In genomic region chr13:31909889-31910551, GRCh38 we compare ENCODE assay signal across 7 cellular contexts.
DNase-seq lines count a peak whose midpoint lies in the region; ATAC-seq, FAIRE-seq and TF ChIP-seq lines count a peak whose summit lies in the region.

No MANE protein-coding gene starts in this region.

- peak; percentile 5 for TF ChIP-seq CTCF in GM12801 (IDR thresholded peaks at IDR 0.05; ENCODE audit: extremely low read depth, insufficient read length)
- peak; percentile 71 to 93 (median 80) for TF ChIP-seq CTCF in adrenal gland (IDR thresholded peaks at IDR 0.05)

- H3K4me3 ChIP-seq in Karpas-422 (ENCODE audit: low read length) (no peak overlapping the region), adrenal gland (no peak overlapping the region), small intestine (ENCODE audit: low read depth in 1 of 2, low read length in 2 of 2) (no peak overlapping the region)

- TF ChIP-seq POLR2A in adrenal gland (IDR thresholded peaks at IDR 0.05) = no peak

- no peak overlapping the region for H2AFZ ChIP-seq in Karpas-422 (ENCODE audit: low read length)

- FAIRE-seq in small intestine (lab: Jason Lieb, UNC) = peak; percentile 93

- ATAC-seq in left ventricle myocardium superior (peak; percentile 51), HG02970 (IDR thresholded peaks at IDR 0.05; ENCODE audit: low FRiP score, unreplicated experiment) (no peak)

- no peaks in the 10 kb centered on the region for H3K9me2 ChIP-seq in Karpas-422 (replicated peaks; ENCODE audit: insufficient read depth, low read length)

- H3K9me3 ChIP-seq in Karpas-422 (ENCODE audit: low read length) (no peaks in the 10 kb centered on the region), adrenal gland (replicated peaks in 1 of 3) (no peaks in the 10 kb centered on the region), small intestine (ENCODE audit: control insufficient read depth, low read depth) (no peaks in the 10 kb centered on the region)

- 0 to 1% (median 1%) methylated on average over 5 of the region's 5 CpGs for WGBS in adrenal gland, 4 donors
- 0 to 1% (median 1%) methylated on average over 5 of the region's 5 CpGs for WGBS in small intestine, 3 donors

- H3K9ac ChIP-seq in Karpas-422 (ENCODE audit: low read length) = no peak overlapping the region

- no peaks in the 10 kb centered on the region for H3K27me3 ChIP-seq in Karpas-422 (ENCODE audit: low read length)
- H3K27me3 ChIP-seq in adrenal gland = no peaks in the 10 kb centered on the region
- H3K27me3 ChIP-seq in small intestine (ENCODE audit: control insufficient read depth in 2 of 2, insufficient read depth in 2 of 2, low read length in 2 of 2) = no peaks in the 10 kb centered on the region

- no peak overlapping the region for H3K4me2 ChIP-seq in Karpas-422 (ENCODE audit: low read depth, low read length, poor library complexity, severe bottlenecking)

- no peaks in the 10 kb centered on the region for H3K79me2 ChIP-seq in Karpas-422 (ENCODE audit: low read length)

- intact Hi-C loops in adrenal gland (cut with DNase I) (loop anchor here in 1 of 2 donors (10.0 kb wide), 2 partner anchors 405 to 675 kb away; partner anchors contain the start of genes BRCA2, PDS5B and ZAR1L), left ventricle myocardium superior (cut with micrococcal nuclease) (loop anchor here (5.0 kb wide), 1 partner anchor 297 kb away; no protein-coding TSS in a partner anchor)

- H3K36me3 ChIP-seq in Karpas-422 (ENCODE audit: insufficient read depth, low read length) = no peaks in the 10 kb centered on the region
- no peaks in the 10 kb centered on the region for H3K36me3 ChIP-seq in adrenal gland (replicated peaks in 1 of 2)
- H3K36me3 ChIP-seq in small intestine (ENCODE audit: control insufficient read depth in 2 of 2, insufficient read depth in 2 of 2, low read length in 2 of 2) = no peaks in the 10 kb centered on the region

- no peaks in the 10 kb centered on the region for H4K20me1 ChIP-seq in Karpas-422 (ENCODE audit: insufficient read depth, low read depth, low read length)

- DNase-seq in Karpas-422 = peak; percentile 83
- DNase-seq in RPMI8226 = peak; percentile 55
- DNase-seq in adrenal gland = peak; percentile 31 to 76 (median 49)
- DNase-seq in left ventricle myocardium superior = peak; percentile 48
- peak; percentile 73 for DNase-seq in small intestine

- H3K27ac ChIP-seq in Karpas-422 (ENCODE audit: low read length) = no peak overlapping the region
- H3K27ac ChIP-seq in adrenal gland = no peak overlapping the region
- H3K27ac ChIP-seq in small intestine (ENCODE audit: low read depth in 1 of 2, low read length in 1 of 2) = no peak overlapping the region

- H3K4me1 ChIP-seq in Karpas-422 (ENCODE audit: low read length) = no peaks in the 10 kb centered on the region
- H3K4me1 ChIP-seq in adrenal gland (replicated peaks in 1 of 2) = peaks cover 0 to 6% of the 10 kb centered on the region in 2 donors
- H3K4me1 ChIP-seq in small intestine (ENCODE audit: control insufficient read depth in 2 of 2, insufficient read depth in 1 of 2, low read depth in 1 of 2, low read length in 1 of 2) = no peaks in the 10 kb centered on the region
